ENCODE assay signal across 9 cellular contexts in genomic region chr4:113976937-113977855, GRCh38. TPM values are rescaled to one million over a fixed set of nuclear protein-coding genes. Genes with fewer than 3 reads are reported as not detected.
DNase-seq lines count a peak whose midpoint lies in the region; ATAC-seq, FAIRE-seq and TF ChIP-seq lines count a peak whose summit lies in the region.
"Had no signal": no experiment of that assay in that cellular context is flagged by ENCODE, and none has a peak within 500 bp of the region (broad histone marks: within the 10 kb centered on the region; RNA-seq: fewer than 3 reads in every experiment).

No MANE protein-coding gene starts in this region.

- H3K27ac ChIP-seq in brain microvascular endothelial cell = peak overlapping the region; percentile 74
- H3K27ac ChIP-seq in subcutaneous abdominal adipose tissue (ENCODE audit: low read depth, low read length) = peak overlapping the region; percentile 5
- no peak overlapping the region for H3K27ac ChIP-seq in substantia nigra (ENCODE audit: low read depth, low read length, poor library complexity, severe bottlenecking)

- in situ Hi-C loops in brain microvascular endothelial cell (cut with HindIII; ENCODE audit: low pct_ligation_motif_present, low sequenced_read_pairs) = no loop called here

- FAIRE-seq in islet of Langerhans (lab: Jason Lieb, UNC) = peak; percentile 53

- ATAC-seq in left lobe of liver (no peak), HG02610 (IDR thresholded peaks at IDR 0.05; ENCODE audit: unreplicated experiment) (no peak)

- no peaks in the 10 kb centered on the region for H3K36me3 ChIP-seq in brain microvascular endothelial cell (replicated peaks)
- H3K36me3 ChIP-seq in subcutaneous abdominal adipose tissue (ENCODE audit: control insufficient read depth in 5 of 5, insufficient read depth in 5 of 5, low read length in 5 of 5) = no peaks in the 10 kb centered on the region

- DNase-seq in HT-29 (ENCODE audit: low spot score) (peak; percentile 43), brain microvascular endothelial cell (no peak), left lobe of liver (ENCODE audit: low spot score) (no peak), substantia nigra (lab: John Stamatoyannopoulos, UW) (no peak), medulla oblongata (ENCODE audit: extremely low spot score) (no peak)
- DNase-seq: NCI-H226 had no signal

- H3K4me1 ChIP-seq in subcutaneous abdominal adipose tissue (ENCODE audit: control insufficient read depth in 5 of 5, insufficient read depth in 5 of 5, low read length in 5 of 5) = peaks cover 0 to 18% (median 16%) of the 10 kb centered on the region in 5 donors

- no peak overlapping the region for H3K9ac ChIP-seq in subcutaneous abdominal adipose tissue (ENCODE audit: low read length in 5 of 5)

- no peak for TF ChIP-seq CTCF in brain microvascular endothelial cell (IDR thresholded peaks at IDR 0.05; ENCODE audit: low read depth, low read length, missing control alignments)

- no peaks in the 10 kb centered on the region for H3K27me3 ChIP-seq in brain microvascular endothelial cell (replicated peaks)
- H3K27me3 ChIP-seq in subcutaneous abdominal adipose tissue (ENCODE audit: control insufficient read depth in 5 of 5, insufficient read depth in 4 of 5, low read length in 5 of 5) = peaks cover 0 to 13% (median 8%) of the 10 kb centered on the region in 5 donors

- peak overlapping the region; percentile 72 for H3K4me3 ChIP-seq in brain microvascular endothelial cell (ENCODE audit: low read depth, low read length)
- no peak overlapping the region for H3K4me3 ChIP-seq in subcutaneous abdominal adipose tissue (ENCODE audit: low read depth in 1 of 5, low read length in 5 of 5)

- H3K9me3 ChIP-seq in subcutaneous abdominal adipose tissue (ENCODE audit: control insufficient read depth in 5 of 5, low read length in 5 of 5) = peaks cover 0 to 10% (median 0%) of the 10 kb centered on the region in 5 donors

RNA-seq across cellular contexts. Expression of gene ARSJ, which starts 2.3 kb away (rescaled TPM):
- 28.4 and 31.0 TPM in 2 replicates for total RNA-seq in HT-29 (2014; rRNA removed; shearing (Covaris generic))
- 2.2 TPM for total RNA-seq in left lobe of liver
